26 cellular contexts compared by ENCODE assay signal in the genomic region with DNA sequence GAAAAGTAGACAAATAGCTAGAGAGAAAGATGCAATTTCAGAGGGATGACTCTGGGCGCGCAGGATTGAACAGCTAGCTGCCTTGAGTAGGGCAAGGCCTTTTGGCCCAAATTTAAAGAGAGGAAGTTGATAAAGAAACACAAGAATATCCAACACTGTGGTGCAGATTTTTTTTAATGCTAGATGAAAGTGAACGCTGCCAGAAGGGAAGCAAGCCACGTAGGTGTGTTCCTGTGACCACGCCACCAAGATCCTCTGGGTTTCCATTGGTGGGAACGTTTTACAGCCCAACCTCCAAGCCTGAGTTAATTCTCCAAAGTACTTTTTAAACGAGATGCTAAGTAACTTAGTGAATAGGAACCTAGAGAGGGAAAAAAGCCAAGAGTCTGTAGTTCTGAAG. TPM values are rescaled to one million over a fixed set of nuclear protein-coding genes. Genes with fewer than 3 reads are reported as not detected.
DNase-seq lines count a peak whose midpoint lies in the region; ATAC-seq and TF ChIP-seq lines count a peak whose summit lies in the region.
"Had no signal": no experiment of that assay in that cellular context is flagged by ENCODE, and none has a peak within 500 bp of the region (broad histone marks: within the 10 kb centered on the region; RNA-seq: fewer than 3 reads in every experiment).

No MANE protein-coding gene starts in this region.

- H3K36me3 ChIP-seq in ovary: no peaks in the 10 kb centered on the region
- H3K36me3 ChIP-seq: ascending aorta, neural progenitor cell, transverse colon had no signal

- H3K4me3 ChIP-seq in dorsolateral prefrontal cortex (peak overlapping the region in 2 of 59 donors; percentile 6 to 17), ovary (no peak overlapping the region)
- H3K4me3 ChIP-seq: ascending aorta, hepatocyte, neural progenitor cell, transverse colon had no signal

- intact Hi-C loops in dorsolateral prefrontal cortex (cut with DNase I) (no loop called here), ovary (cut with DNase I) (no loop called here)

- TF ChIP-seq EP300 in ovary (IDR thresholded peaks at IDR 0.05): no peak

- CTCF ChIA-PET in activated naive CD4-positive, alpha-beta T cell treated with anti-CD3 and anti-CD28 coated beads, Interleukin-2, amount 10 ng/mL, durations not matched to agents 7 days and 5 days (lab: Charles Lee): no interaction called here
- CTCF ChIA-PET in HEK293T (lab: Yijun Ruan, JAX): no interaction called here

- 46 to 53% (median 53%) methylated on average over 7 of the region's 7 CpGs for WGBS in ovary, 3 donors

- H3K4me3 Mint-ChIP-seq in activated naive CD4-positive, alpha-beta T cell treated with anti-CD3 and anti-CD28 coated beads, Interleukin-2, amount 10 ng/mL, durations not matched to agents 7 days and 5 days: no peak overlapping the region
- no peak overlapping the region for H3K4me3 Mint-ChIP-seq in stimulated activated memory B cell treated with anti-CD40 and anti-IgM and Interleukin-4, amounts not matched to agents 10 μg/mL and 1 μg/mL and 100 μg/mL, for 72 hours
- H3K4me3 Mint-ChIP-seq: H9, neural progenitor cell had no signal

- H3K36me3 Mint-ChIP-seq in activated naive CD4-positive, alpha-beta T cell treated with anti-CD3 and anti-CD28 coated beads, Interleukin-2, amount 10 ng/mL, durations not matched to agents 7 days and 5 days: peaks cover 83% of the 10 kb centered on the region
- H3K36me3 Mint-ChIP-seq in stimulated activated memory B cell treated with anti-CD40 and anti-IgM and Interleukin-4, amounts not matched to agents 10 μg/mL and 1 μg/mL and 100 μg/mL, for 72 hours: peaks cover 46% of the 10 kb centered on the region
- H3K36me3 Mint-ChIP-seq: neural progenitor cell had no signal

- peak overlapping the region; percentile 80 for H3K27ac Mint-ChIP-seq in activated naive CD4-positive, alpha-beta T cell treated with anti-CD3 and anti-CD28 coated beads, Interleukin-2, amount 10 ng/mL, durations not matched to agents 7 days and 5 days
- peak overlapping the region; percentile 72 for H3K27ac Mint-ChIP-seq in stimulated activated memory B cell treated with anti-CD40 and anti-IgM and Interleukin-4, amounts not matched to agents 10 μg/mL and 1 μg/mL and 100 μg/mL, for 72 hours
- H3K27ac Mint-ChIP-seq: activated T-helper 2 cell treated with anti-CD3 and anti-CD28 coated beads, Interferon-gamma antibody, Interleukin-2, Interleukin-4, amounts not matched to agents 10 μg/mL and 5 μg/mL and 100 μg/mL, durations not matched to agents 14 hours and 24 hours and 36 hours; H9; neural progenitor cell had no signal

- POLR2A ChIA-PET in HEK293T (lab: Yijun Ruan, JAX): no interaction called here

- H3K9me3 Mint-ChIP-seq in activated naive CD4-positive, alpha-beta T cell treated with anti-CD3 and anti-CD28 coated beads, Interleukin-2, amount 10 ng/mL, durations not matched to agents 7 days and 5 days: peaks cover 5% of the 10 kb centered on the region
- H3K9me3 Mint-ChIP-seq in stimulated activated memory B cell treated with anti-CD40 and anti-IgM and Interleukin-4, amounts not matched to agents 10 μg/mL and 1 μg/mL and 100 μg/mL, for 72 hours: no peaks in the 10 kb centered on the region
- H3K9me3 Mint-ChIP-seq: activated T-helper 2 cell treated with anti-CD3 and anti-CD28 coated beads, Interferon-gamma antibody, Interleukin-2, Interleukin-4, amounts not matched to agents 10 μg/mL and 5 μg/mL and 100 μg/mL, durations not matched to agents 14 hours and 24 hours and 36 hours; H9 had no signal

- H3K4me1 Mint-ChIP-seq in activated naive CD4-positive, alpha-beta T cell treated with anti-CD3 and anti-CD28 coated beads, Interleukin-2, amount 10 ng/mL, durations not matched to agents 7 days and 5 days: peaks cover 86% of the 10 kb centered on the region
- peaks cover 88% of the 10 kb centered on the region for H3K4me1 Mint-ChIP-seq in stimulated activated memory B cell treated with anti-CD40 and anti-IgM and Interleukin-4, amounts not matched to agents 10 μg/mL and 1 μg/mL and 100 μg/mL, for 72 hours
- H3K4me1 Mint-ChIP-seq: neural progenitor cell had no signal

- H3K27me3 ChIP-seq in dorsolateral prefrontal cortex: no peaks in the 10 kb centered on the region
- H3K27me3 ChIP-seq in ovary: no peaks in the 10 kb centered on the region
- H3K27me3 ChIP-seq: ascending aorta, hepatocyte, neural progenitor cell, transverse colon had no signal

- TF ChIP-seq CTCF in dorsolateral prefrontal cortex (IDR thresholded peaks at IDR 0.05 in 54 of 56, conservative IDR thresholded peaks at IDR 0.05 in 2 of 56; ENCODE audit: low read depth in 1 of 56, partially characterized antibody in 56 of 56) (no peak), ovary (IDR thresholded peaks at IDR 0.05) (no peak)

- no peaks in the 10 kb centered on the region for H3K9me3 ChIP-seq in ovary
- H3K9me3 ChIP-seq: ascending aorta, transverse colon had no signal

- no peaks in the 10 kb centered on the region for H3K27me3 Mint-ChIP-seq in activated naive CD4-positive, alpha-beta T cell treated with anti-CD3 and anti-CD28 coated beads, Interleukin-2, amount 10 ng/mL, durations not matched to agents 7 days and 5 days
- no peaks in the 10 kb centered on the region for H3K27me3 Mint-ChIP-seq in stimulated activated memory B cell treated with anti-CD40 and anti-IgM and Interleukin-4, amounts not matched to agents 10 μg/mL and 1 μg/mL and 100 μg/mL, for 72 hours

- H3K4me1 ChIP-seq in ovary (ENCODE audit: insufficient read depth): no peaks in the 10 kb centered on the region
- H3K4me1 ChIP-seq: ascending aorta, neural progenitor cell had no signal

- DNase-seq in activated naive CD4-positive, alpha-beta T cell treated with anti-CD3 and anti-CD28 coated beads, Interleukin-2, amount 10 ng/mL, durations not matched to agents 7 days and 5 days: peak; percentile 61
- no peak for DNase-seq in activated naive CD4-positive, alpha-beta T cell treated with Interleukin-2 at 50 U/mL for 16 hours
- DNase-seq in GDM1 (lab: John Stamatoyannopoulos, UW) (peak; percentile 43), dorsolateral prefrontal cortex (no peak), ovary (no peak), HEK293T (ENCODE audit: extremely low spot score) (no peak)
- DNase-seq: COR-L47; H9; IMR-90; mesendoderm; NCI-H2029; NCI-H510A treated with DMSO at 0.1 percent for 48 hours; RPMI8226; stimulated activated CD4-positive, alpha-beta T cell treated with anti-CD3 and anti-CD28 coated beads, Interleukin-15, amount 100 ng/mL, for 24 hours; transverse colon had no signal

- TF ChIP-seq POLR2A in ovary (IDR thresholded peaks at IDR 0.05): no peak

- H3K27ac ChIP-seq in dorsolateral prefrontal cortex (peak overlapping the region in 33 of 59 donors; percentile 2 to 78 (median 48)), ovary (no peak overlapping the region)
- H3K27ac ChIP-seq: ascending aorta, hepatocyte, HL-60, neural progenitor cell, transverse colon had no signal

- ATAC-seq in stimulated activated memory B cell treated with anti-CD40 and anti-IgM and Interleukin-4, amounts not matched to agents 10 μg/mL and 1 μg/mL and 100 μg/mL, for 72 hours: no peak
- no peak for ATAC-seq in GM18868 (IDR thresholded peaks at IDR 0.05; ENCODE audit: unreplicated experiment)

TF ChIP-seq in HEK293T, 16 proteins besides CTCF, POLR2A, EP300 and RAD21:
- TF ChIP-seq SP1 (IDR thresholded peaks at IDR 0.05): no peak
- TF ChIP-seq FOXK2 (IDR thresholded peaks at IDR 0.05): no peak
- no peak for TF ChIP-seq ARNT (IDR thresholded peaks at IDR 0.05)
- TF ChIP-seq L3MBTL2 (conservative IDR thresholded peaks at IDR 0.05): no peak
- TF ChIP-seq SUZ12 (IDR thresholded peaks at IDR 0.05): no peak
- no peak for TF ChIP-seq NFRKB (IDR thresholded peaks at IDR 0.05)
- TF ChIP-seq TARDBP (IDR thresholded peaks at IDR 0.05): no peak
- TF ChIP-seq LEF1 (IDR thresholded peaks at IDR 0.05; ENCODE audit: borderline replicate concordance): no peak
- TF ChIP-seq ELF4 (IDR thresholded peaks at IDR 0.05): no peak
- TF ChIP-seq, protein P1, sequence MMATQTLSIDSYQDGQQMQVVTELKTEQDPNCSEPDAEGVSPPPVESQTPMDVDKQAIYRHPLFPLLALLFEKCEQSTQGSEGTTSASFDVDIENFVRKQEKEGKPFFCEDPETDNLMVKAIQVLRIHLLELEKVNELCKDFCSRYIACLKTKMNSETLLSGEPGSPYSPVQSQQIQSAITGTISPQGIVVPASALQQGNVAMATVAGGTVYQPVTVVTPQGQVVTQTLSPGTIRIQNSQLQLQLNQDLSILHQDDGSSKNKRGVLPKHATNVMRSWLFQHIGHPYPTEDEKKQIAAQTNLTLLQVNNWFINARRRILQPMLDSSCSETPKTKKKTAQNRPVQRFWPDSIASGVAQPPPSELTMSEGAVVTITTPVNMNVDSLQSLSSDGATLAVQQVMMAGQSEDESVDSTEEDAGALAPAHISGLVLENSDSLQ (IDR thresholded peaks at IDR 0.05): no peak
- no peak for TF ChIP-seq CTBP1 (IDR thresholded peaks at IDR 0.05; ENCODE audit: borderline replicate concordance)
- TF ChIP-seq ZNF384 (IDR thresholded peaks at IDR 0.05): no peak

RNA-seq across cellular contexts. Expression of a gene that starts 8.0 kb away (rescaled TPM):
- 10 to 100 TPM in 6 of 120 experiments, 1 to 10 TPM in 110, under 1 TPM in 3, not detected in 1; 0.71 to 18.3 (median 4.1) TPM for total RNA-seq in dorsolateral prefrontal cortex
- total RNA-seq in ovary: 1 to 10 TPM; 1.3 to 3.1 (median 1.7) TPM
- polyA plus RNA-seq in ovary: 10 to 100 TPM in 1 of 2 donors, 1 to 10 TPM in 1; 2.4 to 13.8 TPM
- total RNA-seq: ascending aorta, chondrocyte, H9, IMR-90, renal cortical epithelial cell had no signal
- polyA plus RNA-seq: AG04450, IMR-90, keratinocyte had no signal

Comparison
In these comparisons a context has a peak if more than half of its experiments do, and no peak if none do; other contexts are left out.
1. DNase-seq: peak in activated naive CD4-positive, alpha-beta T cell treated with anti-CD3 and anti-CD28 coated beads, Interleukin-2, amount 10 ng/mL, durations not matched to agents 7 days and 5 days (single experiment) and GDM1 (single experiment); none in activated naive CD4-positive, alpha-beta T cell treated with Interleukin-2 at 50 U/mL for 16 hours (single experiment), dorsolateral prefrontal cortex (0 of 10), ovary (0 of 5) and HEK293T (single experiment).
2. H3K27ac ChIP-seq: peak in dorsolateral prefrontal cortex (33 of 59); none in ovary (0 of 2).